In the genomic region with DNA sequence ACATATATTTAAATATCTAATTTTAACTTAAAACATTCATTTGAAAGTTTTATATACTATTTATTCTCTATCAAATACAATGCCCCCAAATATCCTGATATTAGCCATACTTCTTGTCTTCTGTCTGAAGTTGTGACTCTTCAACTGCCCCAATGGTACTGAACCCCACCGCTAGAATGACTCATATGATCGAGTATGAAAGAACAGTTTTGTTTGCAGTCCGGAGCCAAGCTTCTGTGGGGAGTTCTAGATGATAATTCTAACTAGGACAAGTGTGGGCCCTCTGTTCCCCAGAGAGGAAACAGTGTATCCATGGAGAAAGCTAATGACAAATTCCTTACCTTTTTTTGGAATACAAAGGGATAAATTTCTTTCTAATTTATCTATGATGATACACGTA, we compare ENCODE assay signal across 18 cellular contexts. TPM values are rescaled to one million over a fixed set of nuclear protein-coding genes. Genes with fewer than 3 reads are reported as not detected.
DNase-seq lines count a peak whose midpoint lies in the region; ATAC-seq, FAIRE-seq and TF ChIP-seq lines count a peak whose summit lies in the region.
"Had no signal": no experiment of that assay in that cellular context is flagged by ENCODE, and none has a peak within 500 bp of the region (broad histone marks: within the 10 kb centered on the region; RNA-seq: fewer than 3 reads in every experiment).

No MANE protein-coding gene starts in this region.

- no peaks in the 10 kb centered on the region for H3K9me3 ChIP-seq in transverse colon
- H3K9me3 ChIP-seq in psoas muscle = peaks cover 5% of the 10 kb centered on the region

- FAIRE-seq in GM12891 (lab: Jason Lieb, UNC) = peak; percentile 5
- FAIRE-seq: RCC 7860 had no signal

- no peaks in the 10 kb centered on the region for H3K36me3 ChIP-seq in transverse colon
- no peaks in the 10 kb centered on the region for H3K36me3 ChIP-seq in psoas muscle (ENCODE audit: insufficient read depth in 1 of 2, low read depth in 1 of 2)

- TF ChIP-seq POLR2A in GM12891 (IDR thresholded peaks at IDR 0.05; ENCODE audit: low read depth, low read length) = no peak
- no peak for TF ChIP-seq POLR2A in transverse colon (IDR thresholded peaks at IDR 0.05)

- no peak for TF ChIP-seq EP300 in transverse colon (IDR thresholded peaks at IDR 0.05; ENCODE audit: low read depth)

- H3K4me1 ChIP-seq in transverse colon (no peaks in the 10 kb centered on the region), psoas muscle (no peaks in the 10 kb centered on the region)

- intact Hi-C loops in transverse colon (cut with DNase I; ENCODE audit: low total_unique reads) (no loop called here), psoas muscle (cut with DNase I) (no loop called here)

- no peak for ATAC-seq in psoas muscle

- WGBS in transverse colon (ENCODE audit: low coverage in 1 of 2), 2 donors = 60 to 100% methylated on average over 1 to 4 of the region's 4 CpGs
- WGBS in psoas muscle, 3 donors = 45 to 57% (median 52%) methylated on average over 4 of the region's 4 CpGs

- H3K4me3 ChIP-seq in fibroblast of pulmonary artery (replicated peaks; ENCODE audit: low read depth, low read length) (no peak overlapping the region), transverse colon (no peak overlapping the region), psoas muscle (no peak overlapping the region)

- H3K27me3 ChIP-seq in transverse colon (no peaks in the 10 kb centered on the region), psoas muscle (ENCODE audit: insufficient read depth in 3 of 3, low read length in 2 of 3) (no peaks in the 10 kb centered on the region)

- TF ChIP-seq CTCF in fibroblast of pulmonary artery (IDR thresholded peaks at IDR 0.05; ENCODE audit: low read length, missing control alignments) = no peak
- no peak for TF ChIP-seq CTCF in transverse colon (IDR thresholded peaks at IDR 0.05)
- no peak for TF ChIP-seq CTCF in psoas muscle (IDR thresholded peaks at IDR 0.05)

- DNase-seq in GM12891 (ENCODE audit: insufficient read length, low spot score) = no peak
- peak; percentile 13 for DNase-seq in RPMI7951 (ENCODE audit: low read depth)
- peak; percentile 13 for DNase-seq in fibroblast of pulmonary artery (ENCODE audit: low read depth)
- DNase-seq in putamen (ENCODE audit: low spot score) = peak; percentile 16
- DNase-seq in transverse colon = no peak
- no peak for DNase-seq in middle frontal gyrus (ENCODE audit: extremely low spot score, low spot score)
- DNase-seq in psoas muscle = no peak
- DNase-seq: AML-193; CD4-positive, CD25-positive, alpha-beta regulatory T cell; MM.1S; NCI-H1105; NCI-H187; NCI-H446; NCI-H82; SIG-M5 had no signal

- in situ Hi-C loops in transverse colon (cut with MboI; ENCODE audit: low pct_ligation_motif_present in 1 of 4, low pct_unique_long_range_greater_than_20kb in 1 of 4, low sequenced_read_pairs in 3 of 4) = no loop called here

- H3K27ac ChIP-seq in transverse colon = no peak overlapping the region
- no peak overlapping the region for H3K27ac ChIP-seq in psoas muscle

TF ChIP-seq in GM12891, 5 proteins besides CTCF, POLR2A, EP300 and RAD21:
- TF ChIP-seq POU2F2 (IDR thresholded peaks at IDR 0.05; ENCODE audit: low read depth, low read length) (no peak), POLR2AphosphoS5 (IDR thresholded peaks at IDR 0.05; ENCODE audit: low read depth, low read length) (no peak), TAF1 (IDR thresholded peaks at IDR 0.05; ENCODE audit: low read depth, low read length) (no peak), SPI1 (IDR thresholded peaks at IDR 0.05; ENCODE audit: low read depth, low read length) (no peak), PAX5 (IDR thresholded peaks at IDR 0.05; ENCODE audit: insufficient read depth, low read length, severe bottlenecking) (no peak)

RNA-seq across cellular contexts. Expression of a gene that starts 24.7 kb away (rescaled TPM):
- polyA plus RNA-seq in GM12891 (2012; ENCODE audit: low read depth, missing spikeins) = not detected
- not detected in 2 replicates for total RNA-seq in RPMI7951 (2014; rRNA removed; shearing (Covaris generic))
- total RNA-seq in transverse colon = not detected
- total RNA-seq in psoas muscle = not detected
- polyA plus RNA-seq in psoas muscle = not detected
- total RNA-seq: CD4-positive, CD25-positive, alpha-beta regulatory T cell; H4 had no signal
- polyA plus RNA-seq: CD4-positive, CD25-positive, alpha-beta regulatory T cell had no signal

RNA-seq across cellular contexts. Expression of a gene that starts 29.5 kb away (rescaled TPM):
- polyA plus RNA-seq in GM12891 (2012; ENCODE audit: low read depth, missing spikeins) = not detected
- not detected in 2 replicates for total RNA-seq in RPMI7951 (2014; rRNA removed; shearing (Covaris generic))
- not detected for total RNA-seq in transverse colon
- not detected for total RNA-seq in psoas muscle
- not detected for polyA plus RNA-seq in psoas muscle
- total RNA-seq: CD4-positive, CD25-positive, alpha-beta regulatory T cell; Daoy; H4 had no signal
- polyA plus RNA-seq: CD4-positive, CD25-positive, alpha-beta regulatory T cell had no signal

RNA-seq across cellular contexts. Expression of a gene that starts 34.4 kb away (rescaled TPM):
- polyA plus RNA-seq in GM12891 (2012; ENCODE audit: low read depth, missing spikeins) = not detected
- not detected in 2 replicates for total RNA-seq in RPMI7951 (2014; rRNA removed; shearing (Covaris generic))
- total RNA-seq in transverse colon (not detected), psoas muscle (not detected)
- polyA plus RNA-seq in psoas muscle = not detected
- total RNA-seq: CD4-positive, CD25-positive, alpha-beta regulatory T cell; Daoy; H4 had no signal
- polyA plus RNA-seq: CD4-positive, CD25-positive, alpha-beta regulatory T cell had no signal

RNA-seq across cellular contexts. Expression of a gene that starts 37.2 kb away (rescaled TPM):
- 0.58 TPM for polyA plus RNA-seq in GM12891 (2012; ENCODE audit: low read depth, missing spikeins)
- 1.4 and 2.1 TPM in 2 replicates for total RNA-seq in RPMI7951 (2014; rRNA removed; shearing (Covaris generic))
- total RNA-seq in transverse colon (1 to 10 TPM in 2 of 4 donors, under 1 TPM in 1, not detected in 1; 0.79 to 5.0 (median 1.2) TPM), psoas muscle (under 1 TPM; 0.28 to 0.54 (median 0.36) TPM)
- polyA plus RNA-seq in psoas muscle = under 1 TPM; 0.31 to 0.36 (median 0.32) TPM

RNA-seq across cellular contexts. Expression of a gene that starts 39.2 kb away (rescaled TPM):
- not detected for polyA plus RNA-seq in GM12891 (2012; ENCODE audit: low read depth, missing spikeins)
- total RNA-seq in RPMI7951 (2014; rRNA removed; shearing (Covaris generic)) = not detected in 2 replicates
- total RNA-seq in transverse colon (not detected), psoas muscle (not detected)
- not detected for polyA plus RNA-seq in psoas muscle
- total RNA-seq: CD4-positive, CD25-positive, alpha-beta regulatory T cell; Daoy; H4 had no signal
- polyA plus RNA-seq: CD4-positive, CD25-positive, alpha-beta regulatory T cell had no signal

Comparison
In these comparisons a context has a peak if more than half of its experiments do, and no peak if none do; other contexts are left out.
1. DNase-seq: peak in RPMI7951 (single experiment), fibroblast of pulmonary artery (single experiment) and putamen (single experiment); none in GM12891 (single experiment), transverse colon (single experiment), middle frontal gyrus (single experiment) and psoas muscle (0 of 2).